21 cellular contexts compared by ENCODE assay signal in genomic region chr10:60648761-60649160, GRCh38.
A peak's percentile ranks its signal among the peaks of the same experiment; 100 is the strongest.
DNase-seq lines count a peak whose midpoint lies in the region; ATAC-seq and TF ChIP-seq lines count a peak whose summit lies in the region.
"Had no signal": no experiment of that assay in that cellular context is flagged by ENCODE, and none has a peak within 500 bp of the region (broad histone marks: within the 10 kb centered on the region; RNA-seq: fewer than 3 reads in every experiment).

No MANE protein-coding gene starts in this region.

- no peak overlapping the region for H2BK120ac ChIP-seq in mesendoderm (ENCODE audit: low read depth, low read length)

- no CpG with 5 or more reads among the region's 2 CpGs for WGBS in mesendoderm (ENCODE audit: extremely low coverage, insufficient coverage, low lambda C conversion rate)

- peaks cover 24% of the 10 kb centered on the region for H3K4me1 ChIP-seq in CD4-positive, alpha-beta memory T cell (ENCODE audit: insufficient read depth, low read length)
- peaks cover 10% of the 10 kb centered on the region for H3K4me1 ChIP-seq in mesendoderm (ENCODE audit: control insufficient read depth, low read depth, low read length)
- H3K4me1 ChIP-seq: Peyer's patch had no signal

- no peak overlapping the region for H3K23ac ChIP-seq in mesendoderm (ENCODE audit: low read length)

- POLR2A ChIA-PET in CD4-positive, alpha-beta memory T cell (lab: Charles Lee; ENCODE audit: partially characterized antibody), result interaction anchor here (1.6 kb wide), 1 partner anchor 122 kb away, joined by 4 read pairs; no protein-coding TSS in a partner anchor
- POLR2A ChIA-PET in T-cell (lab: Charles Lee), result no interaction called here

- no peak overlapping the region for H2BK5ac ChIP-seq in mesendoderm (ENCODE audit: low read length)

- H3K4me1 Mint-ChIP-seq in CD4-positive, alpha-beta memory T cell, result peaks cover 34 to 55% (median 39%) of the 10 kb centered on the region in 4 donors
- peaks cover 38 to 47% (median 40%) of the 10 kb centered on the region in 3 donors for H3K4me1 Mint-ChIP-seq in T-cell
- peaks cover 16% of the 10 kb centered on the region for H3K4me1 Mint-ChIP-seq in stimulated activated effector memory CD8-positive, alpha-beta T cell treated with anti-CD3 and anti-CD28 coated beads, Interleukin-12 subunit alpha, Interleukin-12 subunit beta, amount 100 ng/mL, for 72 hours

- CTCF ChIA-PET in CD4-positive, alpha-beta memory T cell (lab: Charles Lee; ENCODE audit: partially characterized antibody), result interaction anchor here (0.7 to 7.0 kb wide), 18 partner anchors 11 to 548 kb away, joined by 3 to 82 read pairs (median 4); no protein-coding TSS in a partner anchor
- CTCF ChIA-PET in T-cell (lab: Charles Lee), result interaction anchor here (0.5 to 1.9 kb wide), 13 partner anchors 9 to 1072 kb away, joined by 3 to 8 read pairs (median 5); no protein-coding TSS in a partner anchor

- H3K9me3 Mint-ChIP-seq in CD4-positive, alpha-beta memory T cell, result no peaks in the 10 kb centered on the region
- H3K9me3 Mint-ChIP-seq in T-cell, result no peaks in the 10 kb centered on the region
- no peaks in the 10 kb centered on the region for H3K9me3 Mint-ChIP-seq in stimulated activated effector memory CD8-positive, alpha-beta T cell treated with anti-CD3 and anti-CD28 coated beads, Interleukin-12 subunit alpha, Interleukin-12 subunit beta, amount 100 ng/mL, for 72 hours

- H3K27ac ChIP-seq in CD4-positive, alpha-beta memory T cell (ENCODE audit: low read depth, low read length), result no peak overlapping the region
- H3K27ac ChIP-seq in mesendoderm (ENCODE audit: low read depth, low read length), result no peak overlapping the region
- no peak overlapping the region for H3K27ac ChIP-seq in WERI-Rb-1
- H3K27ac ChIP-seq: KMS-11, Peyer's patch had no signal

- no peak for DNase-seq in CD4-positive, alpha-beta memory T cell
- DNase-seq in T-cell (no peak), mesendoderm (no peak), WERI-Rb-1 (no peak)
- no peak for DNase-seq in stimulated activated effector memory CD8-positive, alpha-beta T cell treated with anti-CD3 and anti-CD28 coated beads, Interleukin-12 subunit alpha, Interleukin-12 subunit beta, amount 100 ng/mL, for 72 hours (ENCODE audit: low spot score in 2 of 2)
- no peak for DNase-seq in activated T-cell treated with anti-CD3 and anti-CD28 coated beads, Interleukin-2, amount 50 U/mL, for 1 hour
- DNase-seq: COR-L47, DMS79, IMR-90, NCI-H1105, NCI-H146, NCI-H2029, NCI-H2227 treated with DMSO at 0.1 percent for 48 hours, NCI-H510A, Peyer's patch had no signal

- no peak overlapping the region for H2BK15ac ChIP-seq in mesendoderm (replicated peaks; ENCODE audit: low read depth)

- peak overlapping the region; percentile 2 for H3K56ac ChIP-seq in mesendoderm (ENCODE audit: low read length)

- no peaks in the 10 kb centered on the region for H3K27me3 ChIP-seq in CD4-positive, alpha-beta memory T cell (ENCODE audit: insufficient read depth, low read length)
- H3K27me3 ChIP-seq in mesendoderm (ENCODE audit: insufficient read depth, low read length, poor library complexity) (no peaks in the 10 kb centered on the region), WERI-Rb-1 (ENCODE audit: insufficient read depth, low read depth, severe bottlenecking) (no peaks in the 10 kb centered on the region)
- H3K27me3 ChIP-seq: Peyer's patch had no signal

- H3K4me2 ChIP-seq in mesendoderm (ENCODE audit: low read length), result no peak overlapping the region
- H3K4me2 ChIP-seq: A549, KMS-11 had no signal

- H3K18ac ChIP-seq in mesendoderm (ENCODE audit: low read length), result peak overlapping the region; percentile 32

- peak overlapping the region in 5 of 7 donors; percentile 22 to 89 (median 66) for H3K27ac Mint-ChIP-seq in CD4-positive, alpha-beta memory T cell
- H3K27ac Mint-ChIP-seq in T-cell, result peak overlapping the region; percentile 11 to 90
- H3K27ac Mint-ChIP-seq in stimulated activated effector memory CD8-positive, alpha-beta T cell treated with anti-CD3 and anti-CD28 coated beads, Interleukin-12 subunit alpha, Interleukin-12 subunit beta, amount 100 ng/mL, for 72 hours, result peak overlapping the region; percentile 49
- H3K27ac Mint-ChIP-seq: B cell had no signal

- H3K4ac ChIP-seq in mesendoderm (ENCODE audit: low read depth, low read length), result no peak overlapping the region

- no peak overlapping the region for H3K9ac ChIP-seq in mesendoderm (ENCODE audit: low read length)
- H3K9ac ChIP-seq: KMS-11 had no signal

- H3K79me1 ChIP-seq in mesendoderm (ENCODE audit: low read length), result no peaks in the 10 kb centered on the region

- no peak overlapping the region for H4K8ac ChIP-seq in mesendoderm (ENCODE audit: low read depth, low read length)

- no peaks in the 10 kb centered on the region for H3K79me2 ChIP-seq in mesendoderm (ENCODE audit: control insufficient read depth, insufficient read depth, low read length)

- TF ChIP-seq CTCF in WERI-Rb-1 (IDR thresholded peaks at IDR 0.05; ENCODE audit: low read depth, low read length), result no peak

- H3K4me3 ChIP-seq in CD4-positive, alpha-beta memory T cell (ENCODE audit: low read length in 2 of 2), result no peak overlapping the region
- H3K4me3 ChIP-seq in mesendoderm (ENCODE audit: low read length) (no peak overlapping the region), WERI-Rb-1 (ENCODE audit: low read depth, low read length) (no peak overlapping the region)
- H3K4me3 ChIP-seq: A549, HAP-1, Peyer's patch had no signal

- no peaks in the 10 kb centered on the region for H3K36me3 Mint-ChIP-seq in CD4-positive, alpha-beta memory T cell
- H3K36me3 Mint-ChIP-seq in T-cell, result no peaks in the 10 kb centered on the region
- H3K36me3 Mint-ChIP-seq in stimulated activated effector memory CD8-positive, alpha-beta T cell treated with anti-CD3 and anti-CD28 coated beads, Interleukin-12 subunit alpha, Interleukin-12 subunit beta, amount 100 ng/mL, for 72 hours, result no peaks in the 10 kb centered on the region

- ATAC-seq in T-cell (replicated peaks in 1 of 4), result no peak
- ATAC-seq in stimulated activated effector memory CD8-positive, alpha-beta T cell treated with anti-CD3 and anti-CD28 coated beads, Interleukin-12 subunit alpha, Interleukin-12 subunit beta, amount 100 ng/mL, for 72 hours, result no peak
- no peak for ATAC-seq in HG03521 (IDR thresholded peaks at IDR 0.05; ENCODE audit: unreplicated experiment)
- ATAC-seq: SK-N-SH treated with all-trans-retinoic acid at 6 μM for 48 hours had no signal

- H3K36me3 ChIP-seq in CD4-positive, alpha-beta memory T cell (ENCODE audit: insufficient read depth, low read length), result no peaks in the 10 kb centered on the region
- no peaks in the 10 kb centered on the region for H3K36me3 ChIP-seq in mesendoderm (ENCODE audit: control insufficient read depth, insufficient read depth, low read length)
- H3K36me3 ChIP-seq in WERI-Rb-1, result no peaks in the 10 kb centered on the region
- H3K36me3 ChIP-seq: HAP-1, Peyer's patch had no signal

- H4K5ac ChIP-seq in mesendoderm (ENCODE audit: low read length), result no peak overlapping the region

- peak overlapping the region; percentile 70 for H2AK5ac ChIP-seq in mesendoderm (ENCODE audit: low read length)

- no peaks in the 10 kb centered on the region for H3K9me3 ChIP-seq in CD4-positive, alpha-beta memory T cell (ENCODE audit: control insufficient read depth in 1 of 2, low read length in 2 of 2)
- H3K9me3 ChIP-seq in WERI-Rb-1 (ENCODE audit: severe bottlenecking), result no peaks in the 10 kb centered on the region
- H3K9me3 ChIP-seq: A549, HAP-1, Peyer's patch had no signal

- intact Hi-C loops in CD4-positive, alpha-beta memory T cell (cut with micrococcal nuclease), result loop anchor here (1.0 kb wide), 1 partner anchor 84 kb away; no protein-coding TSS in a partner anchor

- H3K27me3 Mint-ChIP-seq in CD4-positive, alpha-beta memory T cell, result no peaks in the 10 kb centered on the region
- H3K27me3 Mint-ChIP-seq in T-cell, result no peaks in the 10 kb centered on the region
- H3K27me3 Mint-ChIP-seq: B cell had no signal

- peak overlapping the region in 1 of 8 donors; percentile 18 for H3K4me3 Mint-ChIP-seq in CD4-positive, alpha-beta memory T cell
- no peak overlapping the region for H3K4me3 Mint-ChIP-seq in T-cell
- no peak overlapping the region for H3K4me3 Mint-ChIP-seq in stimulated activated effector memory CD8-positive, alpha-beta T cell treated with anti-CD3 and anti-CD28 coated beads, Interleukin-12 subunit alpha, Interleukin-12 subunit beta, amount 100 ng/mL, for 72 hours
- H3K4me3 Mint-ChIP-seq: B cell had no signal
